In genomic region chr11:76671236-76671590, GRCh38 we compare ENCODE assay signal across 9 cellular contexts. TPM values are rescaled to one million over a fixed set of nuclear protein-coding genes. Genes with fewer than 3 reads are reported as not detected.
DNase-seq lines count a peak whose midpoint lies in the region; ATAC-seq and TF ChIP-seq lines count a peak whose summit lies in the region.
"Had no signal": no experiment of that assay in that cellular context is flagged by ENCODE, and none has a peak within 500 bp of the region (broad histone marks: within the 10 kb centered on the region; RNA-seq: fewer than 3 reads in every experiment).

No MANE protein-coding gene starts in this region.

- H3K79me2 ChIP-seq in neural cell (replicated peaks; ENCODE audit: insufficient read depth, low read length), result no peaks in the 10 kb centered on the region

- DNase-seq in AG10803 (ENCODE audit: low read depth) (no peak), germinal center (ENCODE audit: low spot score) (no peak), kidney tubule cell (ENCODE audit: low spot score) (no peak)
- no peak for DNase-seq in effector memory CD4-positive, alpha-beta T cell
- DNase-seq: NCI-H2081 had no signal

- no peak overlapping the region for H3K4me2 ChIP-seq in neural cell (ENCODE audit: low read length)

- no peak for TF ChIP-seq CTCF in AG10803 (conservative IDR thresholded peaks at IDR 0.05; ENCODE audit: low read length)
- no peak for TF ChIP-seq CTCF in neural cell (IDR thresholded peaks at IDR 0.05; ENCODE audit: poor library complexity, severe bottlenecking)

- H3K4me3 ChIP-seq in AG10803 (ENCODE audit: low read length) (peak overlapping the region; percentile 65), HUES6 (ENCODE audit: low read depth, low read length) (peak overlapping the region; percentile 68), neural cell (ENCODE audit: low read length) (peak overlapping the region; percentile 68)
- H3K4me3 ChIP-seq in effector memory CD4-positive, alpha-beta T cell (ENCODE audit: insufficient read depth, low read depth, low read length, poor library complexity, severe bottlenecking), result peak overlapping the region; percentile 49

- H3K9me3 ChIP-seq in HUES6 (ENCODE audit: control insufficient read depth, insufficient read depth, low read depth, low read length) (no peaks in the 10 kb centered on the region), neural cell (ENCODE audit: low read length) (no peaks in the 10 kb centered on the region)
- no peaks in the 10 kb centered on the region for H3K9me3 ChIP-seq in effector memory CD4-positive, alpha-beta T cell (ENCODE audit: control insufficient read depth, low read length)

- H4K20me1 ChIP-seq in neural cell (ENCODE audit: insufficient read depth), result no peaks in the 10 kb centered on the region

- peaks cover 21% of the 10 kb centered on the region; the same call in 1 of the 2 replicates for H3K4me1 ChIP-seq in HUES6 (ENCODE audit: control insufficient read depth, insufficient read depth, low read length)
- H3K4me1 ChIP-seq in effector memory CD4-positive, alpha-beta T cell (ENCODE audit: control insufficient read depth, insufficient read depth, low read length, poor library complexity, severe bottlenecking), result peaks cover 19% of the 10 kb centered on the region

- no peaks in the 10 kb centered on the region for H3K9me2 ChIP-seq in neural cell (ENCODE audit: insufficient read depth, low read length)

- no peaks in the 10 kb centered on the region for H3F3A ChIP-seq in neural cell (ENCODE audit: insufficient read depth, low read length, poor library complexity, severe bottlenecking)

- no peak overlapping the region for H3K9ac ChIP-seq in HUES6 (ENCODE audit: low read length)
- H3K9ac ChIP-seq in neural cell (ENCODE audit: low read length), result no peak overlapping the region

- no peak for ATAC-seq in GM21786 (IDR thresholded peaks at IDR 0.05; ENCODE audit: unreplicated experiment)
- ATAC-seq in GM19351 (IDR thresholded peaks at IDR 0.05; ENCODE audit: unreplicated experiment), result no peak

- no peaks in the 10 kb centered on the region for H3K36me3 ChIP-seq in HUES6 (ENCODE audit: control insufficient read depth, insufficient read depth, low read length)
- H3K36me3 ChIP-seq in effector memory CD4-positive, alpha-beta T cell (ENCODE audit: control insufficient read depth, insufficient read depth, low read length), result no peaks in the 10 kb centered on the region
- no peaks in the 10 kb centered on the region for H3K36me3 ChIP-seq in neural cell (ENCODE audit: insufficient read depth, low read length)

- TF ChIP-seq RAD21 in neural cell (conservative IDR thresholded peaks at IDR 0.05), result no peak

- no peak overlapping the region for H3K27ac ChIP-seq in HUES6 (ENCODE audit: low read depth, low read length)
- no peak overlapping the region for H3K27ac ChIP-seq in effector memory CD4-positive, alpha-beta T cell (ENCODE audit: insufficient read depth, low read length, poor library complexity, severe bottlenecking)
- no peak overlapping the region for H3K27ac ChIP-seq in neural cell (ENCODE audit: low read length)

- no peak overlapping the region for H2AFZ ChIP-seq in neural cell (ENCODE audit: low read depth, low read length)

- TF ChIP-seq EP300 in neural cell (conservative IDR thresholded peaks at IDR 0.05; ENCODE audit: poor library complexity, severe bottlenecking), result no peak

- peaks cover 39% of the 10 kb centered on the region for H3K27me3 ChIP-seq in HUES6 (ENCODE audit: control insufficient read depth, insufficient read depth, low read length)
- H3K27me3 ChIP-seq in effector memory CD4-positive, alpha-beta T cell (replicated peaks; ENCODE audit: control insufficient read depth, insufficient read depth, low read length, poor library complexity, severe bottlenecking), result peaks cover 2% of the 10 kb centered on the region
- peaks cover 25% of the 10 kb centered on the region for H3K27me3 ChIP-seq in neural cell (ENCODE audit: insufficient read depth, low read depth, low read length)

TF ChIP-seq in neural cell, 6 proteins besides CTCF, POLR2A, EP300 and RAD21:
- TF ChIP-seq SMC3 (conservative IDR thresholded peaks at IDR 0.05; ENCODE audit: poor library complexity), result no peak

RNA-seq across cellular contexts. Expression of gene LRRC32, which starts 0.7 kb away (rescaled TPM):
- not detected in 2 replicates for polyA plus RNA-seq in neural cell
- not detected in 2 replicates for polyA minus RNA-seq in neural cell
